ENCODE assay signal across 13 cellular contexts in genomic region chr17:45013021-45013997, GRCh38. TPM values are rescaled to one million over a fixed set of nuclear protein-coding genes. Genes with fewer than 3 reads are reported as not detected.
DNase-seq lines count a peak whose midpoint lies in the region; ATAC-seq and TF ChIP-seq lines count a peak whose summit lies in the region.
"Had no signal": no experiment of that assay in that cellular context is flagged by ENCODE, and none has a peak within 500 bp of the region (broad histone marks: within the 10 kb centered on the region; RNA-seq: fewer than 3 reads in every experiment).

No MANE protein-coding gene starts in this region.

- no peaks in the 10 kb centered on the region for H3K36me3 ChIP-seq in PC-3 (ENCODE audit: low read depth, low read length)
- H3K36me3 ChIP-seq: MG63 had no signal

- ATAC-seq in HG02571 (IDR thresholded peaks at IDR 0.05; ENCODE audit: unreplicated experiment) (no peak), HG02870 (IDR thresholded peaks at IDR 0.05; ENCODE audit: unreplicated experiment) (no peak), PC-3 (no peak)

- no peak for TF ChIP-seq CTCF in astrocyte of the spinal cord (IDR thresholded peaks at IDR 0.05; ENCODE audit: low read depth, low read length)
- no peak for TF ChIP-seq CTCF in PC-3 (conservative IDR thresholded peaks at IDR 0.05; ENCODE audit: low read depth, low read length)

- H2AFZ ChIP-seq in PC-3 (ENCODE audit: low read length): no peak overlapping the region

- H3F3A ChIP-seq in PC-3 (ENCODE audit: low read length, unreplicated experiment): no peaks in the 10 kb centered on the region

- BruUV-seq in PC-3 (replicated peaks; lab: Mats Ljungman, UMichigan): no TSS peak

- peaks cover 3% of the 10 kb centered on the region; the same call in 1 of the 2 replicates for H3K4me1 ChIP-seq in PC-3 (ENCODE audit: insufficient read depth, low read length)

- H3K9me3 ChIP-seq in PC-3 (ENCODE audit: low read length): no peaks in the 10 kb centered on the region
- H3K9me3 ChIP-seq: MG63 had no signal

- in situ Hi-C loops in astrocyte of the spinal cord (cut with HindIII; ENCODE audit: low sequenced_read_pairs): no loop called here

- H3K79me2 ChIP-seq in PC-3 (ENCODE audit: low read length): no peaks in the 10 kb centered on the region

- no peaks in the 10 kb centered on the region for H3K9me2 ChIP-seq in PC-3 (replicated peaks; ENCODE audit: low read length)

- POLR2A ChIA-PET in PC-3 (lab: Charles Lee; ENCODE audit: unreplicated experiment): no interaction called here

- no peaks in the 10 kb centered on the region for H4K20me1 ChIP-seq in PC-3 (ENCODE audit: low read length)

- H3K27ac ChIP-seq in PC-3 (ENCODE audit: low read length): no peak overlapping the region
- H3K27ac ChIP-seq: skin epidermis had no signal

- no peaks in the 10 kb centered on the region for H3K27me3 ChIP-seq in PC-3 (ENCODE audit: low read length)
- H3K27me3 ChIP-seq: MG63 had no signal

- intact Hi-C loops in posterior vena cava (cut with DNase I) (no loop called here), PC-3 (cut with micrococcal nuclease) (no loop called here)

- no peak overlapping the region for H3K9ac ChIP-seq in PC-3 (ENCODE audit: low read length)

- H3K4me2 ChIP-seq in PC-3 (ENCODE audit: low read length): no peak overlapping the region

- H3K4me3 ChIP-seq in astrocyte of the spinal cord (ENCODE audit: low read depth, low read length): no peak overlapping the region
- H3K4me3 ChIP-seq in PC-3 (ENCODE audit: low read length): no peak overlapping the region
- H3K4me3 ChIP-seq: lung, MG63, skin epidermis had no signal

- CTCF ChIA-PET in PC-3 (lab: Charles Lee): no interaction called here

- DNase-seq in Ammon's horn (ENCODE audit: low spot score): peak; percentile 21
- DNase-seq in NCI-H2081 treated with DMSO at 0.1 percent for 48 hours (lab: John Stamatoyannopoulos, UW): peak; percentile 52
- DNase-seq in astrocyte of the spinal cord (ENCODE audit: low read depth, low spot score): peak; percentile 51
- peak; percentile 9 for DNase-seq in midbrain (lab: John Stamatoyannopoulos, UW)
- DNase-seq in posterior vena cava (ENCODE audit: low spot score): no peak
- no peak for DNase-seq in PC-3
- DNase-seq: cerebellar nuclear complex, MG63, RPMI8226 had no signal

RNA-seq across cellular contexts. Expression of gene DCAKD, which starts 38.1 kb away (rescaled TPM):
- total RNA-seq in posterior vena cava: 10 to 100 TPM; 17.9 to 19.9 TPM
- total RNA-seq in PC-3 (2014; rRNA removed): 56.2 and 59.5 TPM in 2 replicates

RNA-seq across cellular contexts. Expression of gene C1QL1, which starts 45.2 kb away (rescaled TPM):
- under 1 TPM; 0.19 to 0.42 TPM for total RNA-seq in posterior vena cava
- total RNA-seq in PC-3 (2014; rRNA removed): 2.8 and 4.1 TPM in 2 replicates

RNA-seq across cellular contexts. Expression of gene NMT1, which starts 47.8 kb away (rescaled TPM):
- total RNA-seq in posterior vena cava: 10 to 100 TPM; 71.8 to 83.5 TPM
- total RNA-seq in PC-3 (2014; rRNA removed): 99.2 and 117 TPM in 2 replicates

Comparison
In these comparisons a context has a peak if more than half of its experiments do, and no peak if none do; other contexts are left out.
1. DNase-seq: peak in Ammon's horn (single experiment), NCI-H2081 treated with DMSO at 0.1 percent for 48 hours (single experiment), astrocyte of the spinal cord (single experiment) and midbrain (single experiment); none in posterior vena cava (single experiment) and PC-3 (single experiment).